ENCODE assay signal across 9 cellular contexts in the genomic region with DNA sequence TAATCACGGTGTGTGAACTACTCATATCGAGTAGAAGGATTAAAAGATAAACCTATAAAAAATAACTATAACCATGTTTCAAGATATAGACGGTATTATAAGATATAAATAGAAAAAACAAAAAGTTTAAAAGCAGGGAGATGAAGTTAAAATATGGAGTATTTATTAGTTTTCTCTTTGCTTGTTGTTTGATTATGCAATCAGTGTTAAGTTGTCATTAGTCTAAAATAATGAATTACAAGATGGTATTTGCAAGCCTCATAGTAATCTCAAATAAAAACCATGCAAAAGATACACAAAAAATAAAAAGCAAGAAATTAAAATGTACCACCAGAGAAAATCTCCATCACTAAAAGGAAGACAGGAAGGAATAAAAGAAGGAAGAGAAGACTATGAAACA.
"Had no signal": no experiment of that assay in that cellular context is flagged by ENCODE, and none has a peak within 500 bp of the region (broad histone marks: within the 10 kb centered on the region; RNA-seq: fewer than 3 reads in every experiment).

No MANE protein-coding gene starts in this region.

- H3K9ac ChIP-seq: GM23248 had no signal

- H3K27ac Mint-ChIP-seq: GM23338, H9, HFFc6 had no signal

- ATAC-seq: GM23338 had no signal

- H2AFZ ChIP-seq: GM23248, GM23338 had no signal

- H3K4me3 ChIP-seq: GM23248, GM23338, HAP-1 had no signal

- H3K9me3 ChIP-seq: HAP-1 had no signal

- FAIRE-seq: H54 had no signal

- H3K4me3 Mint-ChIP-seq: GM23338, H9, HFFc6 had no signal

- H3K4me2 ChIP-seq: GM23338 had no signal

- H3K36me3 ChIP-seq: HAP-1 had no signal

- H3K4me1 ChIP-seq: HAP-1 had no signal

- H3K4me1 Mint-ChIP-seq: GM23338 had no signal

- H3K27ac ChIP-seq: GM23248 had no signal

- DNase-seq: GM23248, GOT3, H7, H9, HCEC 1CT, HFFc6 had no signal
